ENCODE assay signal across 1 cellular context in genomic region chr12:42145197-42145549, GRCh38.
TF ChIP-seq lines count a peak whose summit lies in the region.

No MANE protein-coding gene starts in this region.

TF ChIP-seq in K562, 482 proteins besides CTCF, POLR2A, EP300 and RAD21 (continued from another document):
- TF ChIP-seq HINFP (tag; conservative IDR thresholded peaks at IDR 0.05; ENCODE audit: low read depth): peak; percentile 34; the same call in 1 of the 2 replicates
- TF ChIP-seq, protein P1, sequence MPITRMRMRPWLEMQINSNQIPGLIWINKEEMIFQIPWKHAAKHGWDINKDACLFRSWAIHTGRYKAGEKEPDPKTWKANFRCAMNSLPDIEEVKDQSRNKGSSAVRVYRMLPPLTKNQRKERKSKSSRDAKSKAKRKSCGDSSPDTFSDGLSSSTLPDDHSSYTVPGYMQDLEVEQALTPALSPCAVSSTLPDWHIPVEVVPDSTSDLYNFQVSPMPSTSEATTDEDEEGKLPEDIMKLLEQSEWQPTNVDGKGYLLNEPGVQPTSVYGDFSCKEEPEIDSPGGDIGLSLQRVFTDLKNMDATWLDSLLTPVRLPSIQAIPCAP (CRISPR knock-in tag; IDR thresholded peaks at IDR 0.05; ENCODE audit: borderline replicate concordance): 0 out of 2 replicates have a peak, but pooled peaks have one; percentile 17
- 0 out of 2 replicates have a peak, but pooled peaks have one; percentile 12 for TF ChIP-seq ATF6 (CRISPR knock-in tag; IDR thresholded peaks at IDR 0.05)
- TF ChIP-seq NR2C2 (CRISPR knock-in tag; IDR thresholded peaks at IDR 0.05): no peak
- TF ChIP-seq NR2C2 (tag; IDR thresholded peaks at IDR 0.05): peak; percentile 72
- TF ChIP-seq, protein P2, sequence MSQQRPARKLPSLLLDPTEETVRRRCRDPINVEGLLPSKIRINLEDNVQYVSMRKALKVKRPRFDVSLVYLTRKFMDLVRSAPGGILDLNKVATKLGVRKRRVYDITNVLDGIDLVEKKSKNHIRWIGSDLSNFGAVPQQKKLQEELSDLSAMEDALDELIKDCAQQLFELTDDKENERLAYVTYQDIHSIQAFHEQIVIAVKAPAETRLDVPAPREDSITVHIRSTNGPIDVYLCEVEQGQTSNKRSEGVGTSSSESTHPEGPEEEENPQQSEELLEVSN (IDR thresholded peaks at IDR 0.05; ENCODE audit: borderline replicate concordance in 1 of 2, extremely low read depth in 1 of 2, insufficient read depth in 1 of 2, insufficient read length in 1 of 2, low read depth in 1 of 2, low read length in 1 of 2, poor library complexity in 1 of 2, severe bottlenecking in 1 of 2): peak in 1 of 2 experiments; percentile 32
- peak; percentile 54 for TF ChIP-seq MGA (IDR thresholded peaks at IDR 0.05)
- TF ChIP-seq, protein P3, sequence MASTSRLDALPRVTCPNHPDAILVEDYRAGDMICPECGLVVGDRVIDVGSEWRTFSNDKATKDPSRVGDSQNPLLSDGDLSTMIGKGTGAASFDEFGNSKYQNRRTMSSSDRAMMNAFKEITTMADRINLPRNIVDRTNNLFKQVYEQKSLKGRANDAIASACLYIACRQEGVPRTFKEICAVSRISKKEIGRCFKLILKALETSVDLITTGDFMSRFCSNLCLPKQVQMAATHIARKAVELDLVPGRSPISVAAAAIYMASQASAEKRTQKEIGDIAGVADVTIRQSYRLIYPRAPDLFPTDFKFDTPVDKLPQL (IDR thresholded peaks at IDR 0.05; ENCODE audit: extremely low read depth, insufficient read length): no peak
- TF ChIP-seq NCOA4 (IDR thresholded peaks at IDR 0.05; ENCODE audit: partially characterized antibody): no peak
